Comparison of ENCODE assay signal across 14 cellular contexts in the genomic region with DNA sequence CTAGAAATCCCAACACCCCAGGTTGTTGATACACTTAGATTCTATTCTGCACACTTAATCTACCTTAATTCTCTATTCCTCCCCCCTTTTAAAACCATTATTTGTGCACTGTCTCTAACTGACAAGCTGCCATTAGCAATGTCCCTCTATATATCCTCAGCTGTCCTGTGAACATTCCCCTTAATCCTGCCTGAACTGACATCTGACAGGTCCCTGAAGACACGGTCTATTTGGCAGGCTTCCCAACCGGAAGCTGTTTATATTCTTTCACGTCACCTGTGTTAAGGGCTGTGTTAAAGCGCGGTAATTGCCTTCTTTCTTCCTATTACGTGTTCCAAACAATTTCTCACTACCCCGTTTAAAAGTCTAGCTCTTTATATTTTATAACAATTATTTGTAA.
DNase-seq lines count a peak whose midpoint lies in the region; ATAC-seq, FAIRE-seq and TF ChIP-seq lines count a peak whose summit lies in the region.
"Had no signal": no experiment of that assay in that cellular context is flagged by ENCODE, and none has a peak within 500 bp of the region (broad histone marks: within the 10 kb centered on the region; RNA-seq: fewer than 3 reads in every experiment).

No MANE protein-coding gene starts in this region.

- CTCF ChIA-PET in HepG2 (lab: Yijun Ruan, JAX; ENCODE audit: low intra/inter-chr PET ratio, low total read pairs): no interaction called here

- H3K4me3 ChIP-seq in neuronal stem cell (ENCODE audit: low read length in 2 of 2): no peak overlapping the region
- H3K4me3 ChIP-seq in HepG2 (replicated peaks in 1 of 3; ENCODE audit: insufficient read depth in 1 of 3, low read depth in 2 of 3, low read length in 3 of 3): no peak overlapping the region
- H3K4me3 ChIP-seq in coronary artery: no peak overlapping the region

- in situ Hi-C loops in HepG2 (cut with HindIII; ENCODE audit: extremely low pct_ligation_motif_present, low pct_unique_long_range_greater_than_20kb): no loop called here

- H2BK5ac ChIP-seq in neuronal stem cell (ENCODE audit: low read length): no peak overlapping the region

- no peak overlapping the region for H2BK15ac ChIP-seq in neuronal stem cell (ENCODE audit: low read length)

- H3K27ac ChIP-seq in neuronal stem cell (replicated peaks; ENCODE audit: low read length) (no peak overlapping the region), HepG2 (ENCODE audit: extremely low read length, insufficient read depth, low read length) (no peak overlapping the region), coronary artery (no peak overlapping the region)

- no peak for TF ChIP-seq POLR2A in HepG2 (IDR thresholded peaks at IDR 0.05; ENCODE audit: insufficient read depth in 1 of 2, low read depth in 2 of 2, low read length in 2 of 2)

- no peaks in the 10 kb centered on the region for H3K9me3 ChIP-seq in neuronal stem cell (replicated peaks in 1 of 2; ENCODE audit: control insufficient read depth in 2 of 2, insufficient read depth in 1 of 2, low read depth in 1 of 2, low read length in 2 of 2)
- H3K9me3 ChIP-seq in HepG2 (ENCODE audit: low read length): no peaks in the 10 kb centered on the region

- H3K23ac ChIP-seq in neuronal stem cell (ENCODE audit: low read depth, low read length, poor library complexity): no peak overlapping the region

- DNase-seq in NCI-H1092 treated with DMSO at 0.1 percent for 48 hours (lab: John Stamatoyannopoulos, UW) (peak; percentile 78), NCI-H2107 (lab: John Stamatoyannopoulos, UW) (peak; percentile 89), NCI-H82 (lab: John Stamatoyannopoulos, UW) (peak; percentile 95), neuronal stem cell (ENCODE audit: low spot score) (no peak), HepG2 (ENCODE audit: low spot score) (no peak), coronary artery (ENCODE audit: low spot score) (no peak), islet precursor cell (no peak)
- DNase-seq: activated effector memory CD4-positive, alpha-beta T cell treated with Interleukin-2 at 50 U/mL for 16 hours; hippocampal formation; Right ventricle myocardium superior; stimulated activated naive CD4-positive, alpha-beta T cell treated with Interleukin-2 at 50 U/mL for 16 hours; T-helper 2 cell had no signal

- no peak for FAIRE-seq in HepG2 (lab: Jason Lieb, UNC)

- no TSS peak for BruUV-seq in HepG2 (replicated peaks; lab: Mats Ljungman, UMichigan)

- H3K9ac ChIP-seq in neuronal stem cell (ENCODE audit: low read depth, low read length, poor library complexity) (no peak overlapping the region), HepG2 (ENCODE audit: insufficient read depth, low read depth, low read length) (no peak overlapping the region)

- no peak overlapping the region for H2BK12ac ChIP-seq in neuronal stem cell (ENCODE audit: low read length)

- no peaks in the 10 kb centered on the region for H4K20me1 ChIP-seq in HepG2 (ENCODE audit: insufficient read depth, low read length)

- no peaks in the 10 kb centered on the region for H3K27me3 ChIP-seq in neuronal stem cell (ENCODE audit: control insufficient read depth in 3 of 3, insufficient read depth in 3 of 3, low read depth in 1 of 3, low read length in 3 of 3)
- H3K27me3 ChIP-seq in HepG2 (ENCODE audit: control insufficient read depth in 1 of 2, insufficient read depth in 2 of 2, low read length in 2 of 2): no peaks in the 10 kb centered on the region

- H3K36me3 ChIP-seq in neuronal stem cell (replicated peaks in 1 of 2; ENCODE audit: control insufficient read depth in 2 of 2, insufficient read depth in 2 of 2, low read length in 2 of 2) (no peaks in the 10 kb centered on the region), HepG2 (replicated peaks in 1 of 2; ENCODE audit: control insufficient read depth in 1 of 2, insufficient read depth in 2 of 2, low read length in 2 of 2) (no peaks in the 10 kb centered on the region)

- H3K4me2 ChIP-seq in neuronal stem cell (ENCODE audit: insufficient read depth, low read length, poor library complexity, severe bottlenecking) (no peak overlapping the region), HepG2 (ENCODE audit: low read depth, low read length) (no peak overlapping the region)

- TF ChIP-seq RAD21 in HepG2 (CRISPR knock-in tag; IDR thresholded peaks at IDR 0.05): no peak

- WGBS in neuronal stem cell (ENCODE audit: extremely low coverage in 2 of 2, insufficient read length in 2 of 2, insufficient replicate concordance in 1 of 2), 2 donors: no CpG with 5 or more reads among the region's 7 CpGs
- WGBS in HepG2 (ENCODE audit: low lambda C conversion rate): 15% methylated on average over 7 of the region's 7 CpGs

- no peak overlapping the region for H4K91ac ChIP-seq in neuronal stem cell (ENCODE audit: low read depth, low read length, poor library complexity)

- TF ChIP-seq CTCF in HepG2 (CRISPR knock-in tag; IDR thresholded peaks at IDR 0.05): no peak
- TF ChIP-seq CTCF in coronary artery (IDR thresholded peaks at IDR 0.05): no peak

- POLR2A ChIA-PET in HepG2 (lab: Yijun Ruan, JAX): no interaction called here

- no peak overlapping the region for H2AK5ac ChIP-seq in neuronal stem cell (ENCODE audit: low read depth, low read length)

- no peaks in the 10 kb centered on the region for H3K79me1 ChIP-seq in neuronal stem cell (ENCODE audit: low read depth, low read length)

- TF ChIP-seq EP300 in HepG2 (IDR thresholded peaks at IDR 0.05; ENCODE audit: low read depth in 2 of 2, low read length in 2 of 2) (no peak), HepG2 (CRISPR knock-in tag; IDR thresholded peaks at IDR 0.05; ENCODE audit: borderline replicate concordance) (no peak)

- ATAC-seq in HepG2 (no peak), GM21528 (IDR thresholded peaks at IDR 0.05; ENCODE audit: low FRiP score, unreplicated experiment) (no peak)
- ATAC-seq: activated CD4-positive, CD25-positive, alpha-beta regulatory T cell treated with anti-CD3 and anti-CD28 coated beads, Interleukin-2, amount 50 U/mL, for 24 hours had no signal

- no peaks in the 10 kb centered on the region for H3K4me1 ChIP-seq in neuronal stem cell (ENCODE audit: control insufficient read depth in 2 of 2, insufficient read depth in 1 of 2, low read depth in 1 of 2, low read length in 2 of 2)
- H3K4me1 ChIP-seq in HepG2 (ENCODE audit: insufficient read depth, low read length): no peaks in the 10 kb centered on the region

- H2BK120ac ChIP-seq in neuronal stem cell (ENCODE audit: low read depth, low read length): no peak overlapping the region

- no peak overlapping the region for H3K4ac ChIP-seq in neuronal stem cell (ENCODE audit: low read length)

- H3K18ac ChIP-seq in neuronal stem cell (ENCODE audit: low read length): no peak overlapping the region

- H3K14ac ChIP-seq in neuronal stem cell (ENCODE audit: low read length): no peak overlapping the region

- H4K8ac ChIP-seq in neuronal stem cell (ENCODE audit: low read depth, low read length): no peak overlapping the region

- intact Hi-C loops in HepG2 (cut with micrococcal nuclease; ENCODE audit: unreplicated experiment): no loop called here

- H3K79me2 ChIP-seq in HepG2 (ENCODE audit: insufficient read depth, low read length): no peaks in the 10 kb centered on the region

- peak overlapping the region; percentile 40 for H2AFZ ChIP-seq in neuronal stem cell (ENCODE audit: low read length)
- no peak overlapping the region for H2AFZ ChIP-seq in HepG2 (ENCODE audit: low read length)

TF ChIP-seq in HepG2, 621 proteins besides CTCF, POLR2A, EP300 and RAD21:
- TF ChIP-seq HOXA7 (CRISPR knock-in tag; IDR thresholded peaks at IDR 0.05): no peak
- TF ChIP-seq MXI1 (IDR thresholded peaks at IDR 0.05; ENCODE audit: borderline replicate concordance, low read depth, low read length): no peak
- TF ChIP-seq JUND (CRISPR knock-in tag; IDR thresholded peaks at IDR 0.05): no peak

Comparison
In these comparisons a context has a peak if more than half of its experiments do, and no peak if none do; other contexts are left out.
1. DNase-seq: peak in NCI-H1092 treated with DMSO at 0.1 percent for 48 hours (single experiment), NCI-H2107 (single experiment) and NCI-H82 (single experiment); none in neuronal stem cell (single experiment), HepG2 (single experiment), coronary artery (single experiment) and islet precursor cell (single experiment).